Comparison of ENCODE assay signal across 9 cellular contexts in the genomic region with DNA sequence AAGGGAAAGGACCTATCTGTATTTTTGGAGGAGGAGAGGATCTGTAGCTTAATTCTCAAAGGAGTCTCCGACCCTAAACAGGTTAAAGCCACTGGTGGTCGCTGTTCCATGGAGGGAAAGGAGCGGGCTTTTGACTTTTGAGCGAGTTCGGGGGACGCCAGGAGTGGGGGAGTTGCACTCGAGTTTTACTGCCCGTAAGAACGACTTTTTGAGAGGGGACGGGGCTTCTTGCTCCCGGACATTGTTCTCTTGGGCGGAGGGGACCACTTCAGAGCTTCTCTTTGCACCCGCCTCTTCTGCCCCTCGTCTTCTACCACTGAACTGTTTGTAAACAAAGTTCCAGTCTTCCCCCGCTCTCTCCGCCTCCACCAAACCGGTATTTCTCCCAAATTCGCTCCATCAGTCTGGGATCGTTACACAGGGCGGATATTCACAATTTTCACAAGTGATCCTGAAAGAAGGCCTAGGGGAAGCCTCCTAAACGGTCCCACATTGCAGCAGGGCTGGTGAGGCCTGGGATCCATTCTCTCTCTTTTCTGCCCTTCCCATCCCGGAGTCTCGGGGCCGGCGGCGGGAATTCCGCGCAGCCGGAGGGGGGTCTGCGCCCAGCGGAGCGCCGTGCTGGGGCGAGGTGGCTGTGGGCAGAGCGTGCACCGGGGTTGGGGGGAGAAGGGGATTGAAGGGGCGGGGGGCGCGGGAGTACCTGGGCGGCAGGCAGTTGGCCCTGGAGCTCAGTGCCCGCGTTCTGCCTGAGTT. TPM values are rescaled to one million over a fixed set of nuclear protein-coding genes. Genes with fewer than 3 reads are reported as not detected.
DNase-seq lines count a peak whose midpoint lies in the region; ATAC-seq and TF ChIP-seq lines count a peak whose summit lies in the region.
"Had no signal": no experiment of that assay in that cellular context is flagged by ENCODE, and none has a peak within 500 bp of the region (broad histone marks: within the 10 kb centered on the region; RNA-seq: fewer than 3 reads in every experiment).

No MANE protein-coding gene starts in this region.

- POLR2A ChIA-PET in activated B cell treated with CpG ODN at 0.5 μM for 24 hours (lab: Charles Lee): no interaction called here

- H3K36me3 Mint-ChIP-seq in activated B cell treated with CpG ODN at 0.5 μM for 24 hours (ENCODE audit: low read depth): no peaks in the 10 kb centered on the region

- H3K27ac ChIP-seq in GM23248: peak overlapping the region; percentile 98

- H3K4me3 ChIP-seq in GM23248 (peak overlapping the region; percentile 90), iPS-18c (ENCODE audit: insufficient read depth, low read depth, low read length) (peak overlapping the region; percentile 47)

- CTCF ChIA-PET in activated B cell treated with CpG ODN at 0.5 μM for 24 hours (lab: Charles Lee): no interaction called here

- peaks cover 11% of the 10 kb centered on the region; the same call in 1 of the 2 replicates for H3K27me3 ChIP-seq in GM23248 (replicated peaks; ENCODE audit: insufficient read depth)

- no peak overlapping the region for H3K27ac Mint-ChIP-seq in activated B cell treated with CpG ODN at 0.5 μM for 24 hours

- peaks cover 43% of the 10 kb centered on the region for H3K4me1 ChIP-seq in GM23248 (ENCODE audit: insufficient read depth)

- H3K9me3 ChIP-seq in GM23248 (ENCODE audit: low read depth) (no peaks in the 10 kb centered on the region), iPS-18c (ENCODE audit: control insufficient read depth, insufficient read depth, low read length) (peaks cover 2% of the 10 kb centered on the region)

- H2AFZ ChIP-seq in GM23248: peak overlapping the region; percentile 80

- H3K9me3 Mint-ChIP-seq in activated B cell treated with CpG ODN at 0.5 μM for 24 hours: peaks cover 2% of the 10 kb centered on the region

- intact Hi-C loops in activated B cell treated with CpG ODN at 0.5 μM for 24 hours (cut with micrococcal nuclease): loop anchor here (1.0 to 5.0 kb wide), 2 partner anchors 10 to 331 kb away; a partner anchor contains a TSS

- no peaks in the 10 kb centered on the region for H3K36me3 ChIP-seq in GM23248 (ENCODE audit: low read depth)

- peaks cover 19% of the 10 kb centered on the region for H3K79me2 ChIP-seq in GM23248 (ENCODE audit: insufficient read depth)

- peaks cover 25% of the 10 kb centered on the region for H3F3A ChIP-seq in GM23248 (ENCODE audit: insufficient read depth)

- DNase-seq in AG08396 (ENCODE audit: low spot score): peak; percentile 29
- DNase-seq in GM23248: peak; percentile 55
- DNase-seq in activated B cell treated with CpG ODN at 0.5 μM for 24 hours: no peak
- DNase-seq in HT-29 (ENCODE audit: low spot score): no peak
- no peak for DNase-seq in stimulated activated naive CD4-positive, alpha-beta T cell treated with Interleukin-2 at 50 U/mL for 16 hours (lab: John Stamatoyannopoulos, UW)

- peak overlapping the region; percentile 98 for H3K9ac ChIP-seq in GM23248

- ATAC-seq in activated B cell treated with CpG ODN at 0.5 μM for 24 hours (ENCODE audit: low read depth) (no peak), HG02678 (IDR thresholded peaks at IDR 0.05; ENCODE audit: unreplicated experiment) (no peak), GM18517 (IDR thresholded peaks at IDR 0.05; ENCODE audit: unreplicated experiment) (no peak)

- no peaks in the 10 kb centered on the region for H4K20me1 ChIP-seq in GM23248 (ENCODE audit: insufficient read depth)

- peak overlapping the region; percentile 99 for H3K4me2 ChIP-seq in GM23248 (ENCODE audit: unreplicated experiment)

- no peaks in the 10 kb centered on the region for H3K9me2 ChIP-seq in GM23248 (ENCODE audit: insufficient read depth)

- H3K4me1 Mint-ChIP-seq in activated B cell treated with CpG ODN at 0.5 μM for 24 hours: peaks cover 40% of the 10 kb centered on the region

- TF ChIP-seq CTCF in activated B cell treated with CpG ODN at 0.5 μM for 24 hours (IDR thresholded peaks at IDR 0.05): no peak

- H3K4me3 Mint-ChIP-seq in activated B cell treated with CpG ODN at 0.5 μM for 24 hours: peak overlapping the region; percentile 81

- 7 to 9% methylated on average over 38 to 42 of the region's 42 CpGs for WGBS in GM23248 (ENCODE audit: low coverage in 1 of 2, low lambda C conversion rate in 2 of 2, missing lambda C conversion rate in 2 of 2), 2 experiments

- in situ Hi-C loops in GM23248 (cut with MboI): no loop called here

- H3K27me3 Mint-ChIP-seq in activated B cell treated with CpG ODN at 0.5 μM for 24 hours: peaks cover 57% of the 10 kb centered on the region

RNA-seq across cellular contexts. Expression of a gene that starts 6.6 kb away (rescaled TPM):
- 2.8 and 4.7 TPM in 2 replicates for total RNA-seq in GM23248 (2014; rRNA removed; shearing (Covaris generic))
- polyA plus RNA-seq in GM23248 (2016; fragmentation: Nextera tagmentation; extraction: Ambion mirVana): 6.0 and 6.8 TPM in 2 replicates
- 0.16 TPM in 1 of 2 replicates, not detected in the other for total RNA-seq in activated B cell treated with CpG ODN at 0.5 μM for 24 hours
- not detected in 2 replicates for total RNA-seq in HT-29 (2014; rRNA removed; shearing (Covaris generic))
- total RNA-seq: liver had no signal
- polyA plus RNA-seq: liver had no signal

RNA-seq across cellular contexts. Expression of a gene that starts 10.8 kb away (rescaled TPM):
- 3.3 and 3.8 TPM in 2 replicates for total RNA-seq in GM23248 (2014; rRNA removed; shearing (Covaris generic))
- 7.9 and 9.5 TPM in 2 replicates for polyA plus RNA-seq in GM23248 (2016; fragmentation: Nextera tagmentation; extraction: Ambion mirVana)
- total RNA-seq in activated B cell treated with CpG ODN at 0.5 μM for 24 hours: not detected in 2 replicates
- 0.08 and 0.18 TPM in 2 replicates for total RNA-seq in HT-29 (2014; rRNA removed; shearing (Covaris generic))
- total RNA-seq: liver had no signal
- polyA plus RNA-seq: liver had no signal

Comparison
In these comparisons a context has a peak if more than half of its experiments do, and no peak if none do; other contexts are left out.
1. DNase-seq: peak in AG08396 (single experiment) and GM23248 (single experiment); none in activated B cell treated with CpG ODN at 0.5 μM for 24 hours (single experiment), HT-29 (single experiment) and stimulated activated naive CD4-positive, alpha-beta T cell treated with Interleukin-2 at 50 U/mL for 16 hours (single experiment).